17 cellular contexts compared by ENCODE assay signal in the genomic region with DNA sequence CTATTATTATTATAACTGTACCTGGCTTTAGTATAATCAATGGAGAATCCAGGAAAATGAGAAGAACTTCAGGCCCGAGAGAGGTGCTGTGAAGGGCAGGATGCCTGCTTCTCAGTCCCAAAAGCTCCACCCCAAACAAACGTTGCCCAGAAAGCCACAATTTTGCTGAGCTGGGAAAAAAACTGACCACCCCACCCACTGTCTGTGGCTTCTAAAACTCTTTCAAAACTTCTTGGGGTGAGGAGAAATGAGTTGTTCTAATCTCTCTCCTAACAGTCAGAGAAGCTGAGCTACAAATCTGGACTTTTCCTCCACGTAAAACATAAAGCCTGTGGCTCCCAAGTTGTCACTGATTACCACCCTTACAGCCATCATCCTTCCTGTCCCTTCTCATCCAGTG. TPM values are rescaled to one million over a fixed set of nuclear protein-coding genes. Genes with fewer than 3 reads are reported as not detected.
DNase-seq lines count a peak whose midpoint lies in the region; TF ChIP-seq lines count a peak whose summit lies in the region.
"Had no signal": no experiment of that assay in that cellular context is flagged by ENCODE, and none has a peak within 500 bp of the region (broad histone marks: within the 10 kb centered on the region; RNA-seq: fewer than 3 reads in every experiment).

No MANE protein-coding gene starts in this region.

- H3K4me2 ChIP-seq in hepatocyte: no peak overlapping the region

- no peak overlapping the region for H3K4me3 ChIP-seq in CD4-positive, alpha-beta memory T cell (ENCODE audit: low read length in 2 of 2)
- H3K4me3 ChIP-seq in neutrophil (ENCODE audit: low read depth in 1 of 2, low read length in 1 of 2) (no peak overlapping the region), hepatocyte (no peak overlapping the region)
- H3K4me3 ChIP-seq: esophagus muscularis mucosa, heart left ventricle had no signal

- no peaks in the 10 kb centered on the region for H3K27me3 Mint-ChIP-seq in activated T-cell treated with anti-CD3 and anti-CD28 coated beads, Interleukin-2, amount 50 U/mL, for 24 hours
- peaks cover 0 to 5% of the 10 kb centered on the region in 2 donors for H3K27me3 Mint-ChIP-seq in CD4-positive, alpha-beta memory T cell
- no peaks in the 10 kb centered on the region for H3K27me3 Mint-ChIP-seq in activated T-helper 2 cell treated with anti-CD3 and anti-CD28 coated beads, Interferon-gamma antibody, Interleukin-2, Interleukin-4, amounts not matched to agents 10 μg/mL and 5 μg/mL and 100 μg/mL, durations not matched to agents 14 hours and 24 hours and 36 hours (ENCODE audit: low read depth)
- H3K27me3 Mint-ChIP-seq: activated B cell treated with CpG ODN at 0.5 μM for 24 hours, T-helper 17 cell had no signal

- peaks cover 16% of the 10 kb centered on the region for H3K4me1 ChIP-seq in CD4-positive, alpha-beta memory T cell (ENCODE audit: insufficient read depth, low read length)
- peaks cover 28% of the 10 kb centered on the region in 2 experiments for H3K4me1 ChIP-seq in neutrophil (ENCODE audit: control insufficient read depth in 1 of 2, insufficient read depth in 1 of 2, low read depth in 1 of 2, low read length in 1 of 2)
- H3K4me1 ChIP-seq in hepatocyte (ENCODE audit: insufficient read depth): peaks cover 3% of the 10 kb centered on the region
- H3K4me1 ChIP-seq: esophagus muscularis mucosa had no signal

- peaks cover 75% of the 10 kb centered on the region for H3K4me1 Mint-ChIP-seq in activated T-cell treated with anti-CD3 and anti-CD28 coated beads, Interleukin-2, amount 50 U/mL, for 24 hours (ENCODE audit: low read depth)
- peaks cover 12 to 42% (median 18%) of the 10 kb centered on the region in 4 donors for H3K4me1 Mint-ChIP-seq in CD4-positive, alpha-beta memory T cell
- H3K4me1 Mint-ChIP-seq in activated T-helper 2 cell treated with anti-CD3 and anti-CD28 coated beads, Interferon-gamma antibody, Interleukin-2, Interleukin-4, amounts not matched to agents 10 μg/mL and 5 μg/mL and 100 μg/mL, durations not matched to agents 14 hours and 24 hours and 36 hours (ENCODE audit: low read depth): peaks cover 89% of the 10 kb centered on the region

- POLR2A ChIA-PET in CD4-positive, alpha-beta memory T cell (lab: Charles Lee; ENCODE audit: partially characterized antibody): no interaction called here

- no peak overlapping the region for H3K4me3 Mint-ChIP-seq in activated T-cell treated with anti-CD3 and anti-CD28 coated beads, Interleukin-2, amount 50 U/mL, for 24 hours
- H3K4me3 Mint-ChIP-seq in CD4-positive, alpha-beta memory T cell: no peak overlapping the region
- peak overlapping the region; percentile 76 for H3K4me3 Mint-ChIP-seq in activated T-helper 2 cell treated with anti-CD3 and anti-CD28 coated beads, Interferon-gamma antibody, Interleukin-2, Interleukin-4, amounts not matched to agents 10 μg/mL and 5 μg/mL and 100 μg/mL, durations not matched to agents 14 hours and 24 hours and 36 hours (ENCODE audit: low read depth)
- H3K4me3 Mint-ChIP-seq: activated B cell treated with CpG ODN at 0.5 μM for 24 hours, T-helper 17 cell had no signal

- H3K36me3 Mint-ChIP-seq in activated T-cell treated with anti-CD3 and anti-CD28 coated beads, Interleukin-2, amount 50 U/mL, for 24 hours (ENCODE audit: low read depth): peaks cover 95% of the 10 kb centered on the region
- H3K36me3 Mint-ChIP-seq in CD4-positive, alpha-beta memory T cell: no peaks in the 10 kb centered on the region
- H3K36me3 Mint-ChIP-seq in activated T-helper 2 cell treated with anti-CD3 and anti-CD28 coated beads, Interferon-gamma antibody, Interleukin-2, Interleukin-4, amounts not matched to agents 10 μg/mL and 5 μg/mL and 100 μg/mL, durations not matched to agents 14 hours and 24 hours and 36 hours (ENCODE audit: low read depth): peaks cover 97% of the 10 kb centered on the region

- H3K36me3 ChIP-seq in CD4-positive, alpha-beta memory T cell (ENCODE audit: insufficient read depth, low read length): no peaks in the 10 kb centered on the region
- H3K36me3 ChIP-seq in neutrophil: peaks cover 26% of the 10 kb centered on the region
- no peaks in the 10 kb centered on the region for H3K36me3 ChIP-seq in hepatocyte (replicated peaks; ENCODE audit: insufficient read depth, low read depth)
- H3K36me3 ChIP-seq: esophagus muscularis mucosa, heart left ventricle had no signal

- no peaks in the 10 kb centered on the region for H3K27me3 ChIP-seq in CD4-positive, alpha-beta memory T cell (ENCODE audit: insufficient read depth, low read length)
- H3K27me3 ChIP-seq in neutrophil (no peaks in the 10 kb centered on the region), hepatocyte (no peaks in the 10 kb centered on the region)
- H3K27me3 ChIP-seq: heart left ventricle had no signal

- WGBS in hepatocyte (ENCODE audit: low lambda C conversion rate, missing lambda C conversion rate): 63% methylated on average over 3 of the region's 3 CpGs

- H3K79me2 ChIP-seq in hepatocyte: no peaks in the 10 kb centered on the region

- no peak overlapping the region for H2AFZ ChIP-seq in hepatocyte

- H4K20me1 ChIP-seq in hepatocyte (ENCODE audit: insufficient read depth, poor library complexity, severe bottlenecking): no peaks in the 10 kb centered on the region

- H3K9me2 ChIP-seq in hepatocyte (replicated peaks; ENCODE audit: insufficient read depth): no peaks in the 10 kb centered on the region

- no peak overlapping the region for H3K27ac ChIP-seq in CD4-positive, alpha-beta memory T cell (ENCODE audit: low read depth, low read length)
- peak overlapping the region; percentile 47 for H3K27ac ChIP-seq in neutrophil
- no peak overlapping the region for H3K27ac ChIP-seq in hepatocyte
- H3K27ac ChIP-seq: esophagus muscularis mucosa had no signal

- H3K9me3 Mint-ChIP-seq in activated T-cell treated with anti-CD3 and anti-CD28 coated beads, Interleukin-2, amount 50 U/mL, for 24 hours: no peaks in the 10 kb centered on the region
- H3K9me3 Mint-ChIP-seq in CD4-positive, alpha-beta memory T cell: no peaks in the 10 kb centered on the region
- H3K9me3 Mint-ChIP-seq in activated T-helper 2 cell treated with anti-CD3 and anti-CD28 coated beads, Interferon-gamma antibody, Interleukin-2, Interleukin-4, amounts not matched to agents 10 μg/mL and 5 μg/mL and 100 μg/mL, durations not matched to agents 14 hours and 24 hours and 36 hours: no peaks in the 10 kb centered on the region
- H3K9me3 Mint-ChIP-seq: activated B cell treated with CpG ODN at 0.5 μM for 24 hours had no signal

- DNase-seq in activated T-cell treated with anti-CD3 and anti-CD28 coated beads, Interleukin-2, amount 50 U/mL, for 24 hours: no peak
- no peak for DNase-seq in activated T-cell treated with anti-CD3 and anti-CD28 coated beads, Interleukin-2, amount 50 U/mL, for 1 hour
- no peak for DNase-seq in CD4-positive, alpha-beta memory T cell
- DNase-seq in activated T-helper 2 cell treated with anti-CD3 and anti-CD28 coated beads, Interferon-gamma antibody, Interleukin-2, Interleukin-4, amounts not matched to agents 10 μg/mL and 5 μg/mL and 100 μg/mL, durations not matched to agents 14 hours and 24 hours and 36 hours (ENCODE audit: low spot score): peak; percentile 17
- DNase-seq in kidney glomerular epithelial cell (lab: John Stamatoyannopoulos, UW) (no peak), hepatocyte (ENCODE audit: low spot score) (no peak), C1 segment of cervical spinal cord (lab: John Stamatoyannopoulos, UW) (no peak)
- DNase-seq: activated B cell treated with CpG ODN at 0.5 μM for 24 hours; central memory CD4-positive, alpha-beta T cell; effector CD4-positive, alpha-beta T cell; heart left ventricle; right cardiac atrium; stimulated activated CD4-positive, alpha-beta T cell treated with anti-CD3 and anti-CD28 coated beads, Interleukin-2, amount 100 ng/mL, for 24 hours; substantia nigra; T-helper 17 cell had no signal

- peak overlapping the region; percentile 66 for H3K27ac Mint-ChIP-seq in activated T-cell treated with anti-CD3 and anti-CD28 coated beads, Interleukin-2, amount 50 U/mL, for 24 hours
- H3K27ac Mint-ChIP-seq in CD4-positive, alpha-beta memory T cell: peak overlapping the region in 4 of 7 donors; percentile 26 to 75 (median 61)
- H3K27ac Mint-ChIP-seq in activated T-helper 2 cell treated with anti-CD3 and anti-CD28 coated beads, Interferon-gamma antibody, Interleukin-2, Interleukin-4, amounts not matched to agents 10 μg/mL and 5 μg/mL and 100 μg/mL, durations not matched to agents 14 hours and 24 hours and 36 hours: peak overlapping the region; percentile 90
- H3K27ac Mint-ChIP-seq: activated B cell treated with CpG ODN at 0.5 μM for 24 hours, T-helper 17 cell had no signal

- CTCF ChIA-PET in CD4-positive, alpha-beta memory T cell (lab: Charles Lee; ENCODE audit: partially characterized antibody): interaction anchor here (1.2 to 2.2 kb wide), 3 partner anchors 14 to 53 kb away, joined by 4 to 7 read pairs (median 4); no protein-coding TSS in a partner anchor

- TF ChIP-seq CTCF in neutrophil (IDR thresholded peaks at IDR 0.05) (no peak), hepatocyte (IDR thresholded peaks at IDR 0.05; ENCODE audit: poor library complexity) (no peak)

- intact Hi-C loops in CD4-positive, alpha-beta memory T cell (cut with micrococcal nuclease): no loop called here
- intact Hi-C loops in activated T-helper 2 cell treated with anti-CD3 and anti-CD28 coated beads, Interferon-gamma antibody, Interleukin-2, Interleukin-4, amounts not matched to agents 10 μg/mL and 5 μg/mL and 100 μg/mL, durations not matched to agents 14 hours and 24 hours and 36 hours (cut with micrococcal nuclease): loop anchor here (1.0 kb wide), 1 partner anchor 8 kb away; no protein-coding TSS in a partner anchor

- H3K9me3 ChIP-seq in CD4-positive, alpha-beta memory T cell (ENCODE audit: control insufficient read depth in 1 of 2, low read length in 2 of 2): no peaks in the 10 kb centered on the region
- H3K9me3 ChIP-seq in neutrophil: no peaks in the 10 kb centered on the region
- H3K9me3 ChIP-seq in hepatocyte (ENCODE audit: low read depth): no peaks in the 10 kb centered on the region
- H3K9me3 ChIP-seq: esophagus muscularis mucosa, heart left ventricle had no signal

RNA-seq across cellular contexts. Expression of a gene that starts 13.4 kb away (rescaled TPM):
- 1 to 10 TPM; 1.6 to 3.2 TPM for total RNA-seq in CD4-positive, alpha-beta memory T cell
- under 1 TPM; 0.37 to 0.45 TPM for polyA plus RNA-seq in CD4-positive, alpha-beta memory T cell
- 312 and 317 TPM in 2 replicates for total RNA-seq in activated T-helper 2 cell treated with anti-CD3 and anti-CD28 coated beads, Interferon-gamma antibody, Interleukin-2, Interleukin-4, amounts not matched to agents 10 μg/mL and 5 μg/mL and 100 μg/mL, durations not matched to agents 14 hours and 24 hours and 36 hours
- 2.6 and 3.2 TPM in 2 replicates for total RNA-seq in hepatocyte
- polyA plus RNA-seq in hepatocyte: 4.9 and 6.1 TPM in 2 replicates

Comparison
In these comparisons a context has a peak if more than half of its experiments do, and no peak if none do; other contexts are left out.
1. RNA of a gene that starts 13.4 kb away (total RNA-seq): 312 to 317 TPM in activated T-helper 2 cell treated with anti-CD3 and anti-CD28 coated beads, Interferon-gamma antibody, Interleukin-2, Interleukin-4, amounts not matched to agents 10 μg/mL and 5 μg/mL and 100 μg/mL, durations not matched to agents 14 hours and 24 hours and 36 hours; 2.6 to 3.2 TPM in hepatocyte and 1.6 to 3.2 TPM in CD4-positive, alpha-beta memory T cell; every median in the first group is over 10 times any median in the second.
2. Peak in every context shown above with its lines, with median percentiles within 50 percentile points of each other: H3K27ac Mint-ChIP-seq.